Comparison of ENCODE assay signal across 7 cellular contexts in genomic region chr21:46048926-46049889, GRCh38. TPM values are rescaled to one million over a fixed set of nuclear protein-coding genes. Genes with fewer than 3 reads are reported as not detected.
DNase-seq lines count a peak whose midpoint lies in the region; ATAC-seq and TF ChIP-seq lines count a peak whose summit lies in the region.

No MANE protein-coding gene starts in this region.

- DNase-seq in mammary epithelial cell (peak; percentile 66), lower leg skin (ENCODE audit: low spot score in 2 of 2) (peak; percentile 91 to 97), upper lobe of left lung (peak in 1 of 2 donors; percentile 38), NCI-H2227 (lab: John Stamatoyannopoulos, UW; ENCODE audit: unreplicated experiment) (no peak), GM10248 (ENCODE audit: extremely low spot score) (no peak), foreskin melanocyte (no peak)

- H3K9me3 ChIP-seq in mammary epithelial cell (replicated peaks; ENCODE audit: insufficient read depth, low read length) (no peaks in the 10 kb centered on the region), upper lobe of left lung (no peaks in the 10 kb centered on the region)

- POLR2A ChIA-PET in GM10248 (lab: Yijun Ruan, JAX) = no interaction called here

- in situ Hi-C loops in mammary epithelial cell (cut with MboI; ENCODE audit: low sequenced_read_pairs in 2 of 2) = no loop called here

- H3K36me3 ChIP-seq in mammary epithelial cell (ENCODE audit: insufficient read depth, low read length) (no peaks in the 10 kb centered on the region), upper lobe of left lung (no peaks in the 10 kb centered on the region)

- no TSS peak for BruUV-seq in mammary epithelial cell (replicated peaks; lab: Mats Ljungman, UMichigan)

- no peak for TF ChIP-seq POLR2A in lower leg skin (IDR thresholded peaks at IDR 0.05)
- TF ChIP-seq POLR2A in upper lobe of left lung (IDR thresholded peaks at IDR 0.05) = no peak

- no peaks in the 10 kb centered on the region for H3K27me3 ChIP-seq in mammary epithelial cell (ENCODE audit: insufficient read depth, low read length)
- H3K27me3 ChIP-seq in upper lobe of left lung = no peaks in the 10 kb centered on the region

- peak overlapping the region; percentile 85 for H2AFZ ChIP-seq in mammary epithelial cell (ENCODE audit: low read depth, low read length)

- H3K4me3 ChIP-seq in mammary epithelial cell (replicated peaks in 1 of 3; ENCODE audit: insufficient read depth in 1 of 3, low read depth in 2 of 3, low read length in 3 of 3) (no peak overlapping the region), lower leg skin (ENCODE audit: low read depth, poor library complexity, severe bottlenecking) (no peak overlapping the region), upper lobe of left lung (no peak overlapping the region)

- H3K27ac ChIP-seq in mammary epithelial cell (ENCODE audit: insufficient read depth, low read depth, low read length) (peak overlapping the region; percentile 24), upper lobe of left lung (peak overlapping the region; percentile 29 to 84 (median 76))

- H4K20me1 ChIP-seq in mammary epithelial cell (ENCODE audit: insufficient read depth, low read length) = no peaks in the 10 kb centered on the region

- peak; percentile 85 to 97 for ATAC-seq in upper lobe of left lung (ENCODE audit: low FRiP score in 2 of 2)

- no peak for TF ChIP-seq CTCF in mammary epithelial cell (conservative IDR thresholded peaks at IDR 0.05 in 1 of 2, IDR thresholded peaks at IDR 0.05 in 1 of 2; ENCODE audit: extremely low read depth in 1 of 2, insufficient read depth in 1 of 2, low read depth in 1 of 2, low read length in 2 of 2)
- no peak for TF ChIP-seq CTCF in lower leg skin (IDR thresholded peaks at IDR 0.05)
- TF ChIP-seq CTCF in upper lobe of left lung (IDR thresholded peaks at IDR 0.05) = no peak
- no peak for TF ChIP-seq CTCF in GM10248 (IDR thresholded peaks at IDR 0.05; ENCODE audit: control extremely low read depth, extremely low read depth, low read depth, missing control alignments)

- no peaks in the 10 kb centered on the region for H3K79me2 ChIP-seq in mammary epithelial cell (ENCODE audit: insufficient read depth, low read length)

- TF ChIP-seq RAD21 in Ishikawa (IDR thresholded peaks at IDR 0.05; ENCODE audit: low read depth) = peak; percentile 19; the same call in 1 of the 2 replicates

- TF ChIP-seq EP300 in Ishikawa (IDR thresholded peaks at IDR 0.05; ENCODE audit: borderline replicate concordance) (peak; percentile 99), upper lobe of left lung (IDR thresholded peaks at IDR 0.05) (peak in 1 of 4 donors; percentile 33)

- H3K4me2 ChIP-seq in mammary epithelial cell (ENCODE audit: insufficient read depth, low read depth, low read length) = peak overlapping the region; percentile 63

- WGBS in mammary epithelial cell (ENCODE audit: low coverage, missing lambda C conversion rate) = 10% methylated on average over 22 of the region's 27 CpGs
- WGBS in lower leg skin, 2 donors = 35 to 36% methylated on average over 27 of the region's 27 CpGs
- WGBS in upper lobe of left lung, 2 donors = 64 to 70% methylated on average over 16 to 27 of the region's 27 CpGs

- CTCF ChIA-PET in mammary epithelial cell (lab: Charles Lee; ENCODE audit: low non-redundant PET) (no interaction called here), GM10248 (lab: Yijun Ruan, JAX) (no interaction called here)

- intact Hi-C loops in mammary epithelial cell (cut with micrococcal nuclease) (no loop called here), lower leg skin (cut with DNase I; ENCODE audit: low total_unique reads) (no loop called here)

- no peak overlapping the region for H3K9ac ChIP-seq in mammary epithelial cell (ENCODE audit: insufficient read depth, low read length)

- H3K4me1 ChIP-seq in mammary epithelial cell (ENCODE audit: insufficient read depth, low read length) = peaks cover 29% of the 10 kb centered on the region
- H3K4me1 ChIP-seq in upper lobe of left lung = peaks cover 0 to 11% (median 0%) of the 10 kb centered on the region in 4 donors

- dilution Hi-C loops in mammary epithelial cell (cut with HindIII; ENCODE audit: low sequenced_read_pairs) = no loop called here

TF ChIP-seq in Ishikawa, 13 proteins besides CTCF, POLR2A, EP300 and RAD21:
- TF ChIP-seq TCF12 (IDR thresholded peaks at IDR 0.05; ENCODE audit: low read depth) = peak; percentile 100
- TF ChIP-seq REST (IDR thresholded peaks at IDR 0.05; ENCODE audit: low read depth) = peak; percentile 32; the same call in 1 of the 2 replicates
- peak; percentile 80 for TF ChIP-seq TEAD4 (IDR thresholded peaks at IDR 0.05)
- TF ChIP-seq FOXM1 (IDR thresholded peaks at IDR 0.05; ENCODE audit: borderline replicate concordance, low read depth) = peak; percentile 95
- TF ChIP-seq NFIC (IDR thresholded peaks at IDR 0.05) = peak; percentile 98
- TF ChIP-seq TAF1 (IDR thresholded peaks at IDR 0.05; ENCODE audit: low read depth) = no peak
- TF ChIP-seq USF1 (IDR thresholded peaks at IDR 0.05) = 0 out of 2 replicates have a peak, but pooled peaks have one; percentile 30
- TF ChIP-seq CREB1 (IDR thresholded peaks at IDR 0.05; ENCODE audit: low read depth) = 0 out of 2 replicates have a peak, but pooled peaks have one; percentile 13
- 0 out of 2 replicates have a peak, but pooled peaks have one; percentile 47 for TF ChIP-seq YY1 (IDR thresholded peaks at IDR 0.05; ENCODE audit: low read depth)
- TF ChIP-seq ZBTB7A (IDR thresholded peaks at IDR 0.05; ENCODE audit: low read depth) = no peak
- peak; percentile 79 for TF ChIP-seq CEBPB (IDR thresholded peaks at IDR 0.05)
- no peak for TF ChIP-seq EGR1 (IDR thresholded peaks at IDR 0.05)
- TF ChIP-seq MAX (IDR thresholded peaks at IDR 0.05) = peak; percentile 86

RNA-seq across cellular contexts. Expression of gene COL6A2, which starts 48.7 kb away (rescaled TPM):
- 10 to 100 TPM in 1 of 2 donors, under 1 TPM in 1; 0.87 to 47.0 TPM for total RNA-seq in mammary epithelial cell
- polyA plus RNA-seq in mammary epithelial cell = 0.74 TPM
- polyA minus RNA-seq in mammary epithelial cell = not detected
- 100 to 1,000 TPM; 137 to 543 (median 164) TPM for total RNA-seq in lower leg skin
- total RNA-seq in upper lobe of left lung = 100 to 1,000 TPM; 105 to 522 (median 304) TPM

Comparison
In these comparisons a context has a peak if more than half of its experiments do, and no peak if none do; other contexts are left out.
1. DNase-seq: peak in mammary epithelial cell (single experiment) and lower leg skin (2 of 2); none in NCI-H2227 (single experiment), GM10248 (single experiment) and foreskin melanocyte (single experiment).